Comparison of ENCODE assay signal across 11 cellular contexts in the genomic region with DNA sequence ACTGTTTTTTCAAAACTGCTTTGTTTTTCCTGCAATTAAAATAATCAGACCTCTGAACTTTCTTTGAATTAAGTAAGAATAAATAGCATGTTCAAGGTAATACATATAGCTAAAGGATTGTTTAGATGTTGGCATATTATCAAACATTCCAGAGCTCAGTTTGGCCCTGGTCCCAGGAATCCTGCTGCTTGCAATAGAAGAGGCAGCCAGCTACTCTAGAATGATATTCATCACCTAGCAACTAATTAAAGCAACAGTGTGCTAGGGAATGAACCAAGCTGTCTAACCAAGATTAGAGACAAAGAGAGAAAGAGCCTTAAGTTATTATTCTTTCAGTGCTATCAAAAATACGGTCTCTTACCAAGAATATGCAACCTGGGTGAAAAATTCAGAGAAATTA.
DNase-seq lines count a peak whose midpoint lies in the region; ATAC-seq and TF ChIP-seq lines count a peak whose summit lies in the region.
"Had no signal": no experiment of that assay in that cellular context is flagged by ENCODE, and none has a peak within 500 bp of the region (broad histone marks: within the 10 kb centered on the region; RNA-seq: fewer than 3 reads in every experiment).

No MANE protein-coding gene starts in this region.

- no peak for TF ChIP-seq CTCF in GM13976 (IDR thresholded peaks at IDR 0.05; ENCODE audit: borderline replicate concordance, control extremely low read depth, extremely low read depth, insufficient read depth, missing control alignments)

- no peak for ATAC-seq in HG02970 (IDR thresholded peaks at IDR 0.05; ENCODE audit: low FRiP score, unreplicated experiment)
- ATAC-seq in GM18498 (IDR thresholded peaks at IDR 0.05; ENCODE audit: unreplicated experiment) = no peak
- no peak for ATAC-seq in HG02870 (IDR thresholded peaks at IDR 0.05; ENCODE audit: unreplicated experiment)
- ATAC-seq: Panc1 had no signal

- DNase-seq in Ammon's horn (ENCODE audit: low spot score) (peak; percentile 70), NCI-H1694 (lab: John Stamatoyannopoulos, UW) (peak; percentile 92), cerebellar cortex (ENCODE audit: low spot score) (peak; percentile 90), left kidney (ENCODE audit: low read depth, low spot score) (peak; percentile 44), GM13976 (ENCODE audit: low spot score) (no peak)
- DNase-seq: CD4-positive, CD25-positive, alpha-beta regulatory T cell; islet precursor cell had no signal

- in situ Hi-C loops in GM13976 (cut with MboI; ENCODE audit: low sequenced_read_pairs, unreplicated experiment) = no loop called here
